9 cellular contexts compared by ENCODE assay signal in the genomic region with DNA sequence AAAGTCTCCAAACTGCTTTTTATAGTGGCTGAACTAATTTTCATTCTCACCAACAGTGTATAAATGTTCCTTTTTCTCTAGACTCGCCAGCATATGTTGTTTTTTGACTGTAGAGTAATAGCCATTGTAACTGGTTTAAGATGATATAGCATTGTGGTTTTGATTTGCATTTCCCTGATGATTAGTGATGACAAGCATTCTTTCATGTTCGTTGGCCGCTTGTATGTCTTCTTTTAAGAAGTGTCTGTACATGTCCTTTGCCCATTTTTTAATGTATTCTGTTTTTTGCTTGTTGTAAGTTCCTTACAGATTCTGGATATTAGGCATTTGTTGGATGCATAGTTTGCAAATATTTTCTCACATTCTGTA.
DNase-seq lines count a peak whose midpoint lies in the region; ATAC-seq and TF ChIP-seq lines count a peak whose summit lies in the region.
"Had no signal": no experiment of that assay in that cellular context is flagged by ENCODE, and none has a peak within 500 bp of the region (broad histone marks: within the 10 kb centered on the region; RNA-seq: fewer than 3 reads in every experiment).

No MANE protein-coding gene starts in this region.

- DNase-seq in NCI-H2227 treated with DMSO at 0.1 percent for 48 hours (lab: John Stamatoyannopoulos, UW), result peak; percentile 54
- DNase-seq in NCI-H2227 (lab: John Stamatoyannopoulos, UW; ENCODE audit: unreplicated experiment), result no peak
- DNase-seq in NCI-H526 (lab: John Stamatoyannopoulos, UW), result peak; percentile 51 to 57
- DNase-seq in esophagus muscularis mucosa (ENCODE audit: extremely low spot score), result no peak
- no peak for DNase-seq in transverse colon
- no peak for DNase-seq in cortex of kidney (lab: John Stamatoyannopoulos, UW)
- no peak for DNase-seq in COLO829 (ENCODE audit: low spot score)

- intact Hi-C loops in esophagus muscularis mucosa (cut with DNase I) (no loop called here), transverse colon (cut with DNase I; ENCODE audit: low total_unique reads) (no loop called here)

- no peak for TF ChIP-seq POLR2A in esophagus muscularis mucosa (IDR thresholded peaks at IDR 0.05; ENCODE audit: low read depth)
- TF ChIP-seq POLR2A in transverse colon (IDR thresholded peaks at IDR 0.05), result no peak

- TF ChIP-seq EP300 in esophagus muscularis mucosa (IDR thresholded peaks at IDR 0.05) (no peak), transverse colon (IDR thresholded peaks at IDR 0.05; ENCODE audit: low read depth) (no peak)

- WGBS in esophagus muscularis mucosa, result 76% methylated on average over 3 of the region's 3 CpGs
- WGBS in transverse colon (ENCODE audit: low coverage in 1 of 2), 2 donors, result 42 to 61% methylated on average over 3 of the region's 3 CpGs

- no peaks in the 10 kb centered on the region for H3K36me3 ChIP-seq in esophagus muscularis mucosa
- H3K36me3 ChIP-seq in transverse colon, result no peaks in the 10 kb centered on the region

- H3K9me3 ChIP-seq in esophagus muscularis mucosa (peaks cover 0 to 19% (median 11%) of the 10 kb centered on the region in 4 donors), transverse colon (peaks cover 6 to 8% of the 10 kb centered on the region in 2 donors)

- H3K4me3 ChIP-seq in esophagus muscularis mucosa, result peak overlapping the region; percentile 33 to 54 (median 38)
- peak overlapping the region in 3 of 4 donors; percentile 20 to 47 (median 22) for H3K4me3 ChIP-seq in transverse colon

- peak overlapping the region in 1 of 4 donors; percentile 33 for H3K27ac ChIP-seq in esophagus muscularis mucosa (replicated peaks in 1 of 4)
- H3K27ac ChIP-seq in transverse colon, result peak overlapping the region; percentile 21 to 69 (median 62)
- H3K27ac ChIP-seq: C4-2B had no signal

- TF ChIP-seq CTCF in esophagus muscularis mucosa (IDR thresholded peaks at IDR 0.05) (no peak), transverse colon (IDR thresholded peaks at IDR 0.05) (no peak)

- in situ Hi-C loops in transverse colon (cut with MboI; ENCODE audit: low pct_ligation_motif_present in 1 of 4, low pct_unique_long_range_greater_than_20kb in 1 of 4, low sequenced_read_pairs in 3 of 4), result no loop called here

- H3K4me1 ChIP-seq in esophagus muscularis mucosa, result no peaks in the 10 kb centered on the region
- no peaks in the 10 kb centered on the region for H3K4me1 ChIP-seq in transverse colon

- H3K27me3 ChIP-seq in esophagus muscularis mucosa (no peaks in the 10 kb centered on the region), transverse colon (no peaks in the 10 kb centered on the region)

- peak; percentile 36 for ATAC-seq in HG02623 (IDR thresholded peaks at IDR 0.05; ENCODE audit: unreplicated experiment)

Comparison
In these comparisons a context has a peak if more than half of its experiments do, and no peak if none do; other contexts are left out.
1. DNase-seq: peak in NCI-H2227 treated with DMSO at 0.1 percent for 48 hours (single experiment) and NCI-H526 (2 of 2); none in NCI-H2227 (single experiment), esophagus muscularis mucosa (single experiment), transverse colon (single experiment), cortex of kidney (single experiment) and COLO829 (single experiment).